In the genomic region with DNA sequence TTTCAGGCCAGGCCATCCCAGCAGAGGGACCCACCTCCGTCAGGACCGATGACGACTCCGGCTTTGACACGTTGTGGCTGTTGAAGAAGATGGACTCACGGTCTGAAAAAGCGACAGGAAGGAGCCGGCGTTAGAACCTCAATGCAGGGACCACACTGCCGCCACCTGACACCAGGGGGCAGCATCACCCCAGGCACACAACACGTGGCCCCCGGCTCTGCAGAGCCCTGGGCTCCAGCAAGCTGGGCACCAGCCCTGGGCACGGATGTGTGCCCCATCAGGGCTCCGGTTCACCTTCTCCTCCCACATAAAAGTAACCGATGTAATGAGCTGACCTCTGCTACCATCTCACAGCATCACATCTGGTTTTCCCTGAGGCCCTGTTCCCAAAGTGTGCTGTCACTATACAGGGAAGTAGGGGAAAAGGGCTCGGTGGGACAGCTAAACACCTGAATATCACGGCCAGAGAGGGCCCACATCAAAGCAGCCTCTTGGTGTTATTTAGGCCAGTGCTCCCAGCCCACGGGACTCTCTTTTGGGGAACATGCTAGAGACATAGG, we compare ENCODE assay signal across 9 cellular contexts. TPM values are rescaled to one million over a fixed set of nuclear protein-coding genes. Genes with fewer than 3 reads are reported as not detected.
DNase-seq lines count a peak whose midpoint lies in the region; ATAC-seq and TF ChIP-seq lines count a peak whose summit lies in the region.
"Had no signal": no experiment of that assay in that cellular context is flagged by ENCODE, and none has a peak within 500 bp of the region (broad histone marks: within the 10 kb centered on the region; RNA-seq: fewer than 3 reads in every experiment).

No MANE protein-coding gene starts in this region.

- H3K4me1 ChIP-seq in suprapubic skin = peaks cover 5% of the 10 kb centered on the region

- intact Hi-C loops in CD4-positive, alpha-beta T cell (cut with DNase I, micrococcal nuclease) = loop anchor here (1.0 kb wide), 2 partner anchors 187 to 267 kb away; no protein-coding TSS in a partner anchor

- 25% methylated on average over 12 of the region's 18 CpGs for WGBS in suprapubic skin

- ATAC-seq in CD4-positive, alpha-beta T cell (ENCODE audit: poor library complexity) = peak; percentile 97
- ATAC-seq in GM19467 (IDR thresholded peaks at IDR 0.05; ENCODE audit: unreplicated experiment) = peak; percentile 79

- no peak for TF ChIP-seq EP300 in suprapubic skin (IDR thresholded peaks at IDR 0.05)

- DNase-seq in CD4-positive, alpha-beta T cell = peak; percentile 57 to 83 (median 73)
- DNase-seq in HUDEP-2 (lab: John Stamatoyannopoulos, UW; ENCODE audit: unreplicated experiment in 76 of 76) = peak in 62 of 76 experiments; percentile 9 to 77 (median 54)
- DNase-seq in RPMI7951 (ENCODE audit: low read depth) = peak; percentile 37
- DNase-seq in activated effector memory CD4-positive, alpha-beta T cell treated with Interleukin-2 at 50 U/mL for 16 hours = peak; percentile 63
- peak; percentile 53 to 87 for DNase-seq in foreskin fibroblast
- DNase-seq in occipital lobe (lab: John Stamatoyannopoulos, UW) = peak; percentile 83
- peak in 1 of 2 donors; percentile 87 for DNase-seq in suprapubic skin (ENCODE audit: low spot score in 2 of 2)

- no peaks in the 10 kb centered on the region for H3K27me3 ChIP-seq in CD4-positive, alpha-beta T cell (ENCODE audit: control insufficient read depth, insufficient read depth, low read length)
- H3K27me3 ChIP-seq in suprapubic skin = no peaks in the 10 kb centered on the region

- POLR2A ChIA-PET in CD4-positive, alpha-beta T cell (lab: Charles Lee) = no interaction called here

- no peak overlapping the region for H3K4me3 Mint-ChIP-seq in CD4-positive, alpha-beta T cell

- H3K36me3 Mint-ChIP-seq in CD4-positive, alpha-beta T cell (ENCODE audit: low read depth) = peaks cover 35% of the 10 kb centered on the region

- H3K27ac Mint-ChIP-seq in CD4-positive, alpha-beta T cell = no peak overlapping the region

- H3K4me1 Mint-ChIP-seq in CD4-positive, alpha-beta T cell (ENCODE audit: low read depth) = peaks cover 4% of the 10 kb centered on the region

- peak; percentile 91 for TF ChIP-seq CTCF in CD4-positive, alpha-beta T cell (IDR thresholded peaks at IDR 0.05)
- TF ChIP-seq CTCF in foreskin fibroblast (IDR thresholded peaks at IDR 0.05; ENCODE audit: low read depth, low read length) = peak; percentile 92
- peak; percentile 32 to 91 for TF ChIP-seq CTCF in suprapubic skin (IDR thresholded peaks at IDR 0.05)

- CTCF ChIA-PET in CD4-positive, alpha-beta T cell (lab: Charles Lee) = interaction anchor here (0.7 to 1.6 kb wide), 5 partner anchors 11 to 269 kb away, joined by 3 to 7 read pairs (median 5); no protein-coding TSS in a partner anchor

- H3K4me3 ChIP-seq in foreskin fibroblast (ENCODE audit: low read depth in 1 of 2, low read length in 2 of 2) = no peak overlapping the region
- H3K4me3 ChIP-seq in suprapubic skin = no peak overlapping the region

- no peaks in the 10 kb centered on the region for H3K27me3 Mint-ChIP-seq in CD4-positive, alpha-beta T cell

- no peak for TF ChIP-seq POLR2A in suprapubic skin (IDR thresholded peaks at IDR 0.05)

- no peaks in the 10 kb centered on the region for H3K9me3 ChIP-seq in CD4-positive, alpha-beta T cell (ENCODE audit: control insufficient read depth, low read length)
- no peaks in the 10 kb centered on the region for H3K9me3 ChIP-seq in suprapubic skin

- peaks cover 5% of the 10 kb centered on the region for H3K36me3 ChIP-seq in suprapubic skin

- no peak overlapping the region for H3K27ac ChIP-seq in CD4-positive, alpha-beta T cell (ENCODE audit: low read depth, low read length)
- no peak overlapping the region for H3K27ac ChIP-seq in suprapubic skin

- no peaks in the 10 kb centered on the region for H3K9me3 Mint-ChIP-seq in CD4-positive, alpha-beta T cell

RNA-seq across cellular contexts. Expression of gene CHGA, which starts 29.0 kb away (rescaled TPM):
- not detected for total RNA-seq in CD4-positive, alpha-beta T cell
- not detected in 2 replicates for total RNA-seq in RPMI7951 (2014; rRNA removed; shearing (Covaris generic))
- 37.9 TPM for total RNA-seq in occipital lobe
- total RNA-seq in suprapubic skin = under 1 TPM in 1 of 4 donors, not detected in 3; 0.55 TPM
- total RNA-seq: T-helper 1 cell treated with Interleukin-12 subunit alpha and Interleukin-12 subunit beta and Interleukin-4 antibody, amounts not matched to agents 30 ng/mL and 1 ng/mL, for 36 hours had no signal

Comparison
In these comparisons a context has a peak if more than half of its experiments do, and no peak if none do; other contexts are left out.
1. RNA of gene CHGA, which starts 29.0 kb away (total RNA-seq): 37.9 TPM in occipital lobe (single experiment); 0.55 TPM in suprapubic skin, not detected in CD4-positive, alpha-beta T cell and not detected in RPMI7951; every median in the first group is over 10 times any median in the second.
2. Peak in every context shown above with its lines, with median percentiles within 50 percentile points of each other: CTCF ChIP-seq.